Comparison of ENCODE assay signal across 13 cellular contexts in genomic region chr1:209389258-209389657, GRCh38.
A peak's percentile ranks its signal among the peaks of the same experiment; 100 is the strongest.
DNase-seq lines count a peak whose midpoint lies in the region; ATAC-seq and TF ChIP-seq lines count a peak whose summit lies in the region.
"Had no signal": no experiment of that assay in that cellular context is flagged by ENCODE, and none has a peak within 500 bp of the region (broad histone marks: within the 10 kb centered on the region; RNA-seq: fewer than 3 reads in every experiment).

No MANE protein-coding gene starts in this region.

- no peak for ATAC-seq in gastroesophageal sphincter

- CTCF ChIA-PET in activated CD4-positive, alpha-beta memory T cell treated with anti-CD3 and anti-CD28 coated beads, Interleukin-2, amount 10 ng/mL, durations not matched to agents 7 days and 5 days (lab: Charles Lee): no interaction called here

- no peak overlapping the region for H2AFZ ChIP-seq in hepatocyte

- H3K4me3 ChIP-seq in kidney epithelial cell (ENCODE audit: low read depth, low read length) (no peak overlapping the region), hepatocyte (no peak overlapping the region), gastroesophageal sphincter (no peak overlapping the region)
- H3K4me3 ChIP-seq: coronary artery had no signal

- POLR2A ChIA-PET in activated CD4-positive, alpha-beta memory T cell treated with anti-CD3 and anti-CD28 coated beads, Interleukin-2, amount 10 ng/mL, durations not matched to agents 7 days and 5 days (lab: Charles Lee): no interaction called here

- peak; percentile 78 for DNase-seq in AG08395 (ENCODE audit: low spot score)
- peak; percentile 92 for DNase-seq in HPDE6-E6E7 (ENCODE audit: extremely low spot score)
- peak; percentile 70 for DNase-seq in amniotic stem cell (lab: John Stamatoyannopoulos, UW)
- DNase-seq in kidney epithelial cell (ENCODE audit: low read depth): peak; percentile 99
- DNase-seq in hepatocyte (ENCODE audit: low spot score): no peak
- no peak for DNase-seq in posterior cingulate gyrus
- no peak for DNase-seq in activated CD4-positive, alpha-beta memory T cell treated with anti-CD3 and anti-CD28 coated beads, Interleukin-2, amount 10 ng/mL, durations not matched to agents 7 days and 5 days
- DNase-seq: activated T-cell treated with anti-CD3 and anti-CD28 coated beads, Interleukin-2, amount 50 U/mL, for 24 hours; CD4-positive, alpha-beta memory T cell; naive B cell; stimulated activated naive CD4-positive, alpha-beta T cell treated with Interleukin-2 at 50 U/mL for 16 hours had no signal

- no peak overlapping the region for H3K27ac ChIP-seq in hepatocyte
- no peak overlapping the region for H3K27ac ChIP-seq in gastroesophageal sphincter
- H3K27ac ChIP-seq: coronary artery had no signal

- no peaks in the 10 kb centered on the region for H3K79me2 ChIP-seq in hepatocyte

- intact Hi-C loops in posterior cingulate gyrus (cut with DNase I): no loop called here

- no peak overlapping the region for H3K4me2 ChIP-seq in hepatocyte

- H3K9me2 ChIP-seq in hepatocyte (replicated peaks; ENCODE audit: insufficient read depth): no peaks in the 10 kb centered on the region

- no peaks in the 10 kb centered on the region for H3K4me1 Mint-ChIP-seq in activated CD4-positive, alpha-beta memory T cell treated with anti-CD3 and anti-CD28 coated beads, Interleukin-2, amount 10 ng/mL, durations not matched to agents 7 days and 5 days
- H3K4me1 Mint-ChIP-seq: CD4-positive, alpha-beta memory T cell; naive B cell had no signal

- 72% methylated on average over 1 of the region's 1 CpG for WGBS in hepatocyte (ENCODE audit: low lambda C conversion rate, missing lambda C conversion rate)
- WGBS in gastroesophageal sphincter (ENCODE audit: low coverage in 1 of 2), 2 donors: 20 to 43% methylated on average over 1 of the region's 1 CpG

- TF ChIP-seq EP300 in gastroesophageal sphincter (IDR thresholded peaks at IDR 0.05): no peak

- no peak overlapping the region for H3K4me3 Mint-ChIP-seq in activated CD4-positive, alpha-beta memory T cell treated with anti-CD3 and anti-CD28 coated beads, Interleukin-2, amount 10 ng/mL, durations not matched to agents 7 days and 5 days
- H3K4me3 Mint-ChIP-seq: activated T-cell treated with anti-CD3 and anti-CD28 coated beads, Interleukin-2, amount 50 U/mL, for 24 hours; CD4-positive, alpha-beta memory T cell; naive B cell had no signal

- TF ChIP-seq CTCF in kidney epithelial cell (IDR thresholded peaks at IDR 0.05; ENCODE audit: insufficient read depth, low read length, poor library complexity, severe bottlenecking) (no peak), hepatocyte (IDR thresholded peaks at IDR 0.05; ENCODE audit: poor library complexity) (no peak), gastroesophageal sphincter (IDR thresholded peaks at IDR 0.05) (no peak)

- H3K9me3 Mint-ChIP-seq in activated CD4-positive, alpha-beta memory T cell treated with anti-CD3 and anti-CD28 coated beads, Interleukin-2, amount 10 ng/mL, durations not matched to agents 7 days and 5 days: no peaks in the 10 kb centered on the region
- H3K9me3 Mint-ChIP-seq: activated T-cell treated with anti-CD3 and anti-CD28 coated beads, Interleukin-2, amount 50 U/mL, for 24 hours had no signal

- no peaks in the 10 kb centered on the region for H4K20me1 ChIP-seq in hepatocyte (ENCODE audit: insufficient read depth, poor library complexity, severe bottlenecking)

- H3K27me3 ChIP-seq in kidney epithelial cell (ENCODE audit: control insufficient read depth, insufficient read depth, low read length): no peaks in the 10 kb centered on the region
- no peaks in the 10 kb centered on the region for H3K27me3 ChIP-seq in hepatocyte
- H3K27me3 ChIP-seq in gastroesophageal sphincter: no peaks in the 10 kb centered on the region

- H3K27me3 Mint-ChIP-seq in activated CD4-positive, alpha-beta memory T cell treated with anti-CD3 and anti-CD28 coated beads, Interleukin-2, amount 10 ng/mL, durations not matched to agents 7 days and 5 days: peaks cover 17% of the 10 kb centered on the region

- TF ChIP-seq POLR2A in gastroesophageal sphincter (IDR thresholded peaks at IDR 0.05): no peak

- no peaks in the 10 kb centered on the region for H3K36me3 Mint-ChIP-seq in activated CD4-positive, alpha-beta memory T cell treated with anti-CD3 and anti-CD28 coated beads, Interleukin-2, amount 10 ng/mL, durations not matched to agents 7 days and 5 days (ENCODE audit: low read depth)
- H3K36me3 Mint-ChIP-seq: CD4-positive, alpha-beta memory T cell; naive B cell had no signal

- no peaks in the 10 kb centered on the region for H3K36me3 ChIP-seq in kidney epithelial cell (ENCODE audit: control insufficient read depth, insufficient read depth, low read length)
- H3K36me3 ChIP-seq in hepatocyte (replicated peaks; ENCODE audit: insufficient read depth, low read depth): no peaks in the 10 kb centered on the region
- no peaks in the 10 kb centered on the region for H3K36me3 ChIP-seq in gastroesophageal sphincter

- no peaks in the 10 kb centered on the region for H3K9me3 ChIP-seq in hepatocyte (ENCODE audit: low read depth)
- H3K9me3 ChIP-seq in gastroesophageal sphincter: no peaks in the 10 kb centered on the region

- H3K4me1 ChIP-seq in hepatocyte (ENCODE audit: insufficient read depth): peaks cover 3% of the 10 kb centered on the region
- H3K4me1 ChIP-seq in gastroesophageal sphincter: no peaks in the 10 kb centered on the region

- H3K27ac Mint-ChIP-seq in activated CD4-positive, alpha-beta memory T cell treated with anti-CD3 and anti-CD28 coated beads, Interleukin-2, amount 10 ng/mL, durations not matched to agents 7 days and 5 days: no peak overlapping the region
- H3K27ac Mint-ChIP-seq: activated T-cell treated with anti-CD3 and anti-CD28 coated beads, Interleukin-2, amount 50 U/mL, for 24 hours had no signal

Comparison
In these comparisons a context has a peak if more than half of its experiments do, and no peak if none do; other contexts are left out.
1. DNase-seq: peak in AG08395 (single experiment), HPDE6-E6E7 (single experiment), amniotic stem cell (single experiment) and kidney epithelial cell (single experiment); none in hepatocyte (single experiment), posterior cingulate gyrus (0 of 10) and activated CD4-positive, alpha-beta memory T cell treated with anti-CD3 and anti-CD28 coated beads, Interleukin-2, amount 10 ng/mL, durations not matched to agents 7 days and 5 days (single experiment).